ENCODE assay signal across 27 cellular contexts in the genomic region with DNA sequence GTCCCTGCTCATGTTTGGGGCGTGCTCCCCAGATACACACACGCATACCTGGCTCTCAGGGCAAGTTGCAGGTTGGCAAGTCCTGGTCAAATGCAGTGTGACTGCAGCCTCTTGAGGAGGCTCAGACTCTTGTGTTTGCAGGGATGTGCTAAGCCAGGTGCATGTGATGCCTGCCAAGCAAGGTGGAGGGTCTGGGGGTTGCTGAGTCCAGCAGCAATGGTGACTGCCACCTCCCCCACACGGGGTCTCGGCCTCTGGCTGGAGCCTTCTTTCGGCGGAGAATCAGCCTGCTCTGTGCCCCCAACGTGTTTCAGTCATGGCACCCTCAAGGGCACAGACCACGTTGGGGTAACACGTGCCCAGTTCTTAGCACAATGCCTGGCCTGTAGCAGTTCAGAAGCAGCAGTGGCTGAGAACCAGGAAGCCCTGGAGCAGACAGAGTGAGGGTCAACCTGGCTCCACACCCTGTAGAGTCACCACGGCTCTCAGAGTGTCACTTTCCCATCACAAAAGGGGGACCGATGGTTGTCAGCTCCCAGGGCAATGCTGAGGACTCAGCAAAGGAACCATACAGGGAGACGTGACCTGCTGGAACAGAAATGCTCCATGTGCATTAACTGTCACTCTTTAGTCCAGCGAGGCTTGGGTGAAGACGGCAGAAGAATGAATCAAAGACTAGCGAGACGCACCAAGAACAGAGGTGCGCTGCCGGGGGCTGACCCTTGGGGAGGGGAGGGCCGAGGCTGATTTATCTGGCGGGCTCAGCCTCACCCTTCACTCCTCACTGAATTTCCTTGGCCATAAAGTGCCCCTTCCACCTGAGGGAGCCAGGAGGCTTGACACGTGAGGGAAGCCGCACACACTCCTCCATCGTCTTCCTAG.
"Had no signal": no experiment of that assay in that cellular context is flagged by ENCODE, and none has a peak within 500 bp of the region (broad histone marks: within the 10 kb centered on the region; RNA-seq: fewer than 3 reads in every experiment).

No MANE protein-coding gene starts in this region.

- DNase-seq: activated B cell treated with CpG ODN at 0.5 μM for 24 hours; activated CD4-positive, alpha-beta T cell treated with anti-CD3 and anti-CD28 coated beads for 1 hour; activated CD4-positive, alpha-beta T cell treated with anti-CD3 and anti-CD28 coated beads, Interleukin-2, amount 50 U/mL, for 1 hour; activated CD8-positive, alpha-beta memory T cell treated with anti-CD3 and anti-CD28 coated beads, Interleukin-2, amount 50 U/mL, for 4 hours; activated CD8-positive, alpha-beta T cell treated with anti-CD3 and anti-CD28 coated beads for 36 hours; activated gamma-delta T cell treated with Interleukin-2 at 50 U/mL for 16 hours; activated naive CD4-positive, alpha-beta T cell treated with anti-CD3 and anti-CD28 coated beads, Interleukin-2, amount 10 ng/mL, durations not matched to agents 7 days and 5 days; activated naive CD8-positive, alpha-beta T cell treated with anti-CD3 and anti-CD28 coated beads for 36 hours; activated T-cell treated with anti-CD3 and anti-CD28 coated beads, Interleukin-2, amount 50 U/mL, for 72 hours; anterior cingulate cortex; central memory CD4-positive, alpha-beta T cell; Karpas-422; MM.1S; NCI-H1105; NCI-H1436; NCI-H1694 treated with DMSO at 0.1 percent for 48 hours; NCI-H2029 treated with DMSO at 0.1 percent for 48 hours; NCI-H446; NCI-H524; Peyer's patch; SHP77; SW 1271 had no signal

- ATAC-seq: activated CD8-positive, alpha-beta T cell treated with anti-CD3 and anti-CD28 coated beads for 36 hours; activated T-cell treated with anti-CD3 and anti-CD28 coated beads, Interleukin-2, amount 50 U/mL, for 72 hours; K562; SK-N-SH treated with all-trans-retinoic acid at 6 μM for 48 hours had no signal

- H3K27ac ChIP-seq: Peyer's patch, RWPE1, SJSA1 had no signal

- FAIRE-seq: K562 had no signal

- H3K4me3 ChIP-seq: K562, Peyer's patch, SJSA1 had no signal

- H3K9me3 Mint-ChIP-seq: activated B cell treated with CpG ODN at 0.5 μM for 24 hours; activated CD8-positive, alpha-beta T cell treated with anti-CD3 and anti-CD28 coated beads for 36 hours; activated naive CD4-positive, alpha-beta T cell treated with anti-CD3 and anti-CD28 coated beads, Interleukin-2, amount 10 ng/mL, durations not matched to agents 7 days and 5 days; activated naive CD8-positive, alpha-beta T cell treated with anti-CD3 and anti-CD28 coated beads for 36 hours; activated T-cell treated with anti-CD3 and anti-CD28 coated beads, Interleukin-2, amount 50 U/mL, for 72 hours; activated T-helper 2 cell treated with anti-CD3 and anti-CD28 coated beads, Interferon-gamma antibody, Interleukin-2, Interleukin-4, amounts not matched to agents 10 μg/mL and 5 μg/mL and 100 μg/mL, durations not matched to agents 14 hours and 24 hours and 36 hours had no signal

- H3K9me3 ChIP-seq: Peyer's patch had no signal

- H3K27ac Mint-ChIP-seq: activated B cell treated with CpG ODN at 0.5 μM for 24 hours; activated CD8-positive, alpha-beta T cell treated with anti-CD3 and anti-CD28 coated beads for 36 hours; activated naive CD4-positive, alpha-beta T cell treated with anti-CD3 and anti-CD28 coated beads, Interleukin-2, amount 10 ng/mL, durations not matched to agents 7 days and 5 days; activated naive CD8-positive, alpha-beta T cell treated with anti-CD3 and anti-CD28 coated beads for 36 hours; activated T-cell treated with anti-CD3 and anti-CD28 coated beads, Interleukin-2, amount 50 U/mL, for 72 hours; activated T-helper 2 cell treated with anti-CD3 and anti-CD28 coated beads, Interferon-gamma antibody, Interleukin-2, Interleukin-4, amounts not matched to agents 10 μg/mL and 5 μg/mL and 100 μg/mL, durations not matched to agents 14 hours and 24 hours and 36 hours had no signal

- H3K4me3 Mint-ChIP-seq: activated B cell treated with CpG ODN at 0.5 μM for 24 hours; activated CD8-positive, alpha-beta T cell treated with anti-CD3 and anti-CD28 coated beads for 36 hours; activated naive CD4-positive, alpha-beta T cell treated with anti-CD3 and anti-CD28 coated beads, Interleukin-2, amount 10 ng/mL, durations not matched to agents 7 days and 5 days; activated naive CD8-positive, alpha-beta T cell treated with anti-CD3 and anti-CD28 coated beads for 36 hours; activated T-cell treated with anti-CD3 and anti-CD28 coated beads, Interleukin-2, amount 50 U/mL, for 72 hours had no signal

- H3K4me1 Mint-ChIP-seq: activated B cell treated with CpG ODN at 0.5 μM for 24 hours; activated naive CD4-positive, alpha-beta T cell treated with anti-CD3 and anti-CD28 coated beads, Interleukin-2, amount 10 ng/mL, durations not matched to agents 7 days and 5 days; activated naive CD8-positive, alpha-beta T cell treated with anti-CD3 and anti-CD28 coated beads for 36 hours had no signal

- H3K27me3 ChIP-seq: Peyer's patch, SJSA1 had no signal

- H3K36me3 Mint-ChIP-seq: activated naive CD4-positive, alpha-beta T cell treated with anti-CD3 and anti-CD28 coated beads, Interleukin-2, amount 10 ng/mL, durations not matched to agents 7 days and 5 days; activated naive CD8-positive, alpha-beta T cell treated with anti-CD3 and anti-CD28 coated beads for 36 hours had no signal

- H3K4me1 ChIP-seq: Peyer's patch had no signal

- H3K36me3 ChIP-seq: Peyer's patch, SJSA1 had no signal
